Comparison of ENCODE assay signal across 25 cellular contexts in the genomic region with DNA sequence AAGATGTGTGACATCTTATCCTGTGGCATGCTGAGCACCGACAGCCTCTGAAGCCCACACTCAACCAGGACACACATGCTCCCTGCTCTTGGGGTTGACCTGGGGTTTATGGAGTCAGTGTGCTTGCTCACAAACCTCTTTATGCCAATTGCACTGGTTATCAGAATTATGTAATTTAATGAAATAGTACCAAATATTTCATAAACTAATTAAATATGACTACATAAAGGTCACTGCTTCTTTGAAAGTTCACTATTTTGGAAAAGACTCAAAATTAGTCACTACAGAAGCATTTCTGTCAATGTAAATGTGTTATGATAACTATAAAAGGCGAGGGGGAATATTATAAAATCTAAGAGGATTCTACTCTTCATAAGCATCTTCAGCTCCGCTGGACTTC.
"Had no signal": no experiment of that assay in that cellular context is flagged by ENCODE, and none has a peak within 500 bp of the region (broad histone marks: within the 10 kb centered on the region; RNA-seq: fewer than 3 reads in every experiment).

No MANE protein-coding gene starts in this region.

- H3K9me3 Mint-ChIP-seq: dendritic cell treated with granulocyte-macrophage colony-stimulating factor and Interleukin-4, amounts not matched to agents 40 ng/mL and 50 ng/mL, for 4 days; T-helper 1 cell treated with Interleukin-12 subunit alpha and Interleukin-12 subunit beta and Interleukin-4 antibody, amounts not matched to agents 30 μg/mL and 1 μg/mL, for 36 hours had no signal

- H3K36me3 Mint-ChIP-seq: activated naive CD8-positive, alpha-beta T cell treated with anti-CD3 and anti-CD28 coated beads for 36 hours had no signal

- H3K27me3 ChIP-seq: adrenal gland, body of pancreas, esophagus muscularis mucosa, ovary, tibial nerve had no signal

- ATAC-seq: activated T-cell treated with anti-CD3 and anti-CD28 coated beads, Interleukin-2, amount 50 U/mL, for 72 hours; body of pancreas; left lung; mucosa of descending colon; sciatic nerve; stimulated activated naive B cell treated with anti-CD40 and anti-IgM and Interleukin-4, amounts not matched to agents 10 μg/mL and 1 μg/mL and 100 μg/mL, for 72 hours had no signal

- H3K27ac Mint-ChIP-seq: activated naive CD4-positive, alpha-beta T cell treated with anti-CD3 and anti-CD28 coated beads for 36 hours; activated naive CD8-positive, alpha-beta T cell treated with anti-CD3 and anti-CD28 coated beads for 36 hours; activated T-cell treated with anti-CD3 and anti-CD28 coated beads, Interleukin-2, amount 50 U/mL, for 72 hours; dendritic cell treated with granulocyte-macrophage colony-stimulating factor and Interleukin-4, amounts not matched to agents 40 ng/mL and 50 ng/mL, for 4 days; endodermal cell; progenitor cell of endocrine pancreas; stimulated activated naive B cell treated with anti-CD40 and anti-IgM and Interleukin-4, amounts not matched to agents 10 μg/mL and 1 μg/mL and 100 μg/mL, for 72 hours; T-helper 1 cell treated with Interleukin-12 subunit alpha and Interleukin-12 subunit beta and Interleukin-4 antibody, amounts not matched to agents 30 μg/mL and 1 μg/mL, for 36 hours had no signal

- H3K36me3 ChIP-seq: adrenal gland, esophagus muscularis mucosa, left lung, ovary, stomach, tibial nerve had no signal

- H3K4me3 Mint-ChIP-seq: activated naive CD4-positive, alpha-beta T cell treated with anti-CD3 and anti-CD28 coated beads for 36 hours; activated naive CD8-positive, alpha-beta T cell treated with anti-CD3 and anti-CD28 coated beads for 36 hours; activated T-cell treated with anti-CD3 and anti-CD28 coated beads, Interleukin-2, amount 50 U/mL, for 72 hours; dendritic cell treated with granulocyte-macrophage colony-stimulating factor and Interleukin-4, amounts not matched to agents 40 ng/mL and 50 ng/mL, for 4 days; endodermal cell; stimulated activated naive B cell treated with anti-CD40 and anti-IgM and Interleukin-4, amounts not matched to agents 10 μg/mL and 1 μg/mL and 100 μg/mL, for 72 hours; T-helper 1 cell treated with Interleukin-12 subunit alpha and Interleukin-12 subunit beta and Interleukin-4 antibody, amounts not matched to agents 30 μg/mL and 1 μg/mL, for 36 hours had no signal

- H3K4me1 ChIP-seq: body of pancreas, left lung, stomach, tibial nerve had no signal

- DNase-seq: activated CD4-positive, alpha-beta T cell treated with anti-CD3 and anti-CD28 coated beads for 4 hours; activated CD4-positive, alpha-beta T cell treated with anti-CD3 and anti-CD28 coated beads, Interleukin-2, amount 50 U/mL, for 4 hours; activated naive CD4-positive, alpha-beta T cell treated with anti-CD3 and anti-CD28 coated beads for 36 hours; activated naive CD8-positive, alpha-beta T cell treated with anti-CD3 and anti-CD28 coated beads for 36 hours; activated T-cell treated with anti-CD3 and anti-CD28 coated beads for 4 hours; activated T-cell treated with anti-CD3 and anti-CD28 coated beads, Interleukin-2, amount 50 U/mL, for 72 hours; aorta; body of pancreas; endodermal cell; left lung; mucosa of descending colon; ovary; small intestine; stimulated activated naive B cell treated with anti-CD40 and anti-IgM and Interleukin-4, amounts not matched to agents 10 μg/mL and 1 μg/mL and 100 μg/mL, for 72 hours; stomach; T-helper 9 cell had no signal

- H3K4me3 ChIP-seq: adrenal gland, body of pancreas, esophagus muscularis mucosa, left lung, lung, mucosa of descending colon, ovary, stomach, tibial nerve had no signal

- H3K27ac ChIP-seq: body of pancreas, esophagus muscularis mucosa, left lung, ovary, stomach, tibial nerve, VCaP had no signal

- H3K4me1 Mint-ChIP-seq: activated naive CD8-positive, alpha-beta T cell treated with anti-CD3 and anti-CD28 coated beads for 36 hours; stimulated activated naive B cell treated with anti-CD40 and anti-IgM and Interleukin-4, amounts not matched to agents 10 μg/mL and 1 μg/mL and 100 μg/mL, for 72 hours had no signal

- H3K9me3 ChIP-seq: adrenal gland, body of pancreas, esophagus muscularis mucosa, left lung, mucosa of descending colon, ovary, stomach, tibial nerve had no signal
